Comparison of ENCODE assay signal across 15 cellular contexts in genomic region chr2:119996148-119996547, GRCh38.
"Had no signal": no experiment of that assay in that cellular context is flagged by ENCODE, and none has a peak within 500 bp of the region (broad histone marks: within the 10 kb centered on the region; RNA-seq: fewer than 3 reads in every experiment).

No MANE protein-coding gene starts in this region.

- H3K4me3 ChIP-seq: tibial artery had no signal

- H3K36me3 Mint-ChIP-seq: activated naive CD4-positive, alpha-beta T cell treated with anti-CD3 and anti-CD28 coated beads, Interleukin-2, amount 50 U/mL, for 72 hours had no signal

- H3K4me3 Mint-ChIP-seq: endodermal cell, nephron progenitor cell had no signal

- H3K4me1 Mint-ChIP-seq: endodermal cell had no signal

- H3K9me3 Mint-ChIP-seq: activated naive CD4-positive, alpha-beta T cell treated with anti-CD3 and anti-CD28 coated beads, Interleukin-2, amount 50 U/mL, for 72 hours; endodermal cell had no signal

- H3K9me3 ChIP-seq: tibial artery had no signal

- H3K4me1 ChIP-seq: tibial artery had no signal

- H3K27me3 ChIP-seq: tibial artery had no signal

- DNase-seq: activated CD4-positive, alpha-beta T cell treated with anti-CD3 and anti-CD28 coated beads, Interleukin-2, amount 50 U/mL, for 48 hours; activated gamma-delta T cell treated with Interleukin-2 at 50 U/mL for 16 hours; amniotic stem cell; endodermal cell; erythroblast; left ventricle myocardium superior; nephron progenitor cell; nucleus accumbens; posterior cingulate gyrus; stimulated activated CD4-positive, alpha-beta T cell treated with anti-CD3 and anti-CD28 coated beads, Interleukin-1b, Interleukin-23, amount 100 ng/mL, for 48 hours; stimulated activated CD8-positive, alpha-beta memory T cell treated with anti-CD3 and anti-CD28 coated beads, Interleukin-4, amount 100 ng/mL, for 48 hours; stimulated activated naive CD4-positive, alpha-beta T cell treated with Interleukin-2 at 50 U/mL for 16 hours; tibial artery; WERI-Rb-1 had no signal

- H3K27ac Mint-ChIP-seq: activated naive CD4-positive, alpha-beta T cell treated with anti-CD3 and anti-CD28 coated beads, Interleukin-2, amount 50 U/mL, for 72 hours; endodermal cell; nephron progenitor cell had no signal

- H3K27ac ChIP-seq: tibial artery, WERI-Rb-1 had no signal

- H3K36me3 ChIP-seq: tibial artery, WERI-Rb-1 had no signal
